12 cellular contexts compared by ENCODE assay signal in the genomic region with DNA sequence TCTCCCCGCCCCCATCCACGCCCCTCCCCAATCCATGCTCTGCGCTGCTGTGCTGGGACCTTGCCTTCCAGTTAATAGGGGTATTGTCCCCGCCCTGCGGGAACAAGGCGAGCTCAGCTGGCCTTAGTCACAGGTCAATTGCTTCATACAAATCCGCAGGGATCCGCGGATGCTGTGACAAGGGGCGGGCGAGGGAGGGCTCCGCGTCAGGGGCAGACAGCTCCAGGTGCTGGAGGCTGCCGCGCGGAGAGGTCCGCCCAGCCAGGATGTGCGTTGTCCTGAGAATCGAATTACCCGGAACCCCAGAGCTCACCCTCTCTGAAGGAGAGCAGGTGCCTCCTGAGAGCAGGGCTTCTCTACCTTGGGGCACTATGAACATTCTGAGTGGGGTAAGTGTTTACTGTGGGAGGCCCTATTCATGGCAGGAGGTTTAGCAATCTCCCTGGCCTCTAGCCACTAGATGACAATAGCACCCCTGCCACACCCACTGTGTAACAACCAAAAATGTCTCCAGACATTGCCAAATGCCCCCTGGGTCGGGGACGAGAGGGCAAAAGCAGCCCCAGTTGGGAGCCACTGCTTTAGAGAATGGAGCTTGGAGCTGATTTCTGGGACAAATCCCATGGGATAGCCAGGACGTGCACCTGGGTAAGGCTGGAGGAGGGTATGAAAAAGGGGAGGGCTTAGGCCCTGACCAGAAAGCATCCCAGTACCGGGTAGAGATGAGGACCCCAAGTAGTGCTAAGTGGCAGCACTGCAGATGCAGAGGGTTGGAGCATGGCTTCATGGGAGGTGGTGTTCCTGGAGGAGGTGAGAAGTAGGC.
DNase-seq lines count a peak whose midpoint lies in the region; ATAC-seq, FAIRE-seq and TF ChIP-seq lines count a peak whose summit lies in the region.
"Had no signal": no experiment of that assay in that cellular context is flagged by ENCODE, and none has a peak within 500 bp of the region (broad histone marks: within the 10 kb centered on the region; RNA-seq: fewer than 3 reads in every experiment).

No MANE protein-coding gene starts in this region.

- no peak for ATAC-seq in GM19328 (IDR thresholded peaks at IDR 0.05; ENCODE audit: unreplicated experiment)
- ATAC-seq: stimulated activated naive CD8-positive, alpha-beta T cell treated with anti-CD3 and anti-CD28 coated beads, Interleukin-15, Interleukin-2, amounts not matched to agents 100 U/mL and 50 U/mL, for 24 hours had no signal

- H3K4me1 ChIP-seq in SK-N-SH (ENCODE audit: control insufficient read depth in 1 of 2, insufficient read depth in 2 of 2, low read depth in 1 of 2, low read length in 1 of 2): no peaks in the 10 kb centered on the region

- TF ChIP-seq EP300 in SK-N-SH (IDR thresholded peaks at IDR 0.05; ENCODE audit: borderline replicate concordance in 1 of 2, low read depth in 1 of 2, low read length in 1 of 2): no peak

- H3K27ac ChIP-seq in SK-N-SH (ENCODE audit: low read depth in 2 of 2, low read length in 1 of 2): no peak overlapping the region

- no peaks in the 10 kb centered on the region for H3F3A ChIP-seq in SK-N-SH (replicated peaks; ENCODE audit: insufficient read depth)

- no peak for TF ChIP-seq CTCF in osteocyte (IDR thresholded peaks at IDR 0.05)
- TF ChIP-seq CTCF in SK-N-SH (IDR thresholded peaks at IDR 0.05): no peak

- POLR2A ChIA-PET in SK-N-SH (lab: Yijun Ruan, JAX): no interaction called here

- H3K36me3 Mint-ChIP-seq in osteocyte (ENCODE audit: unreplicated experiment): no peaks in the 10 kb centered on the region
- H3K36me3 Mint-ChIP-seq: brain had no signal

- WGBS in SK-N-SH (ENCODE audit: low lambda C conversion rate): 55% methylated on average over 16 of the region's 24 CpGs

- H3K9me3 Mint-ChIP-seq in osteocyte (ENCODE audit: unreplicated experiment): no peaks in the 10 kb centered on the region

- TF ChIP-seq RAD21 in SK-N-SH (IDR thresholded peaks at IDR 0.05; ENCODE audit: low read length): no peak

- no peak overlapping the region for H3K4me3 Mint-ChIP-seq in osteocyte (ENCODE audit: unreplicated experiment)

- H2AFZ ChIP-seq in SK-N-SH (ENCODE audit: low read depth): no peak overlapping the region

- no peak overlapping the region for H3K9ac ChIP-seq in SK-N-SH

- peaks cover 6% of the 10 kb centered on the region for H3K27me3 Mint-ChIP-seq in osteocyte (ENCODE audit: unreplicated experiment)

- no peaks in the 10 kb centered on the region for H3K4me1 Mint-ChIP-seq in osteocyte (ENCODE audit: unreplicated experiment)

- no peaks in the 10 kb centered on the region for H3K36me3 ChIP-seq in SK-N-SH (replicated peaks in 1 of 2; ENCODE audit: control insufficient read depth in 1 of 2, insufficient read depth in 2 of 2, low read length in 1 of 2)

- H3K9me3 ChIP-seq in SK-N-SH: no peaks in the 10 kb centered on the region

- H4K20me1 ChIP-seq in SK-N-SH (ENCODE audit: insufficient read depth): no peaks in the 10 kb centered on the region

- H3K27me3 ChIP-seq in SK-N-SH (ENCODE audit: insufficient read depth): no peaks in the 10 kb centered on the region

- DNase-seq in HT1080 (ENCODE audit: low read depth): peak; percentile 45
- peak; percentile 90 for DNase-seq in NCI-H345 (lab: John Stamatoyannopoulos, UW)
- DNase-seq in erythroblast (lab: John Stamatoyannopoulos, UW): peak; percentile 30 to 50
- DNase-seq in osteocyte (ENCODE audit: extremely low spot score, unreplicated experiment): peak; percentile 74
- DNase-seq in SK-N-SH: no peak
- no peak for DNase-seq in GM12891 (ENCODE audit: insufficient read length, low spot score)
- DNase-seq: NCI-H2081 treated with DMSO at 0.1 percent for 48 hours; stimulated activated naive CD8-positive, alpha-beta T cell treated with anti-CD3 and anti-CD28 coated beads, Interleukin-15, Interleukin-2, amounts not matched to agents 100 U/mL and 50 U/mL, for 24 hours; T-helper 2 cell had no signal

- H3K4me2 ChIP-seq in SK-N-SH: no peak overlapping the region

- no peak overlapping the region for H3K27ac Mint-ChIP-seq in osteocyte (ENCODE audit: unreplicated experiment)
- H3K27ac Mint-ChIP-seq: brain had no signal

- no peaks in the 10 kb centered on the region for H3K79me2 ChIP-seq in SK-N-SH (ENCODE audit: insufficient read depth)

- H3K4me3 ChIP-seq in SK-N-SH (ENCODE audit: low read depth in 2 of 2, low read length in 1 of 2): no peak overlapping the region

- CTCF ChIA-PET in SK-N-SH (lab: Yijun Ruan, JAX): no interaction called here

- no peak for FAIRE-seq in GM12891 (lab: Jason Lieb, UNC)
- FAIRE-seq: H54 had no signal

- no peaks in the 10 kb centered on the region for H3K9me2 ChIP-seq in SK-N-SH

- TF ChIP-seq POLR2A in erythroblast (IDR thresholded peaks at IDR 0.05; ENCODE audit: low read length): no peak
- TF ChIP-seq POLR2A in GM12891 (IDR thresholded peaks at IDR 0.05; ENCODE audit: low read depth, low read length): no peak

TF ChIP-seq in SK-N-SH, 30 proteins besides CTCF, POLR2A, EP300 and RAD21 (continues in another document):
- TF ChIP-seq TCF12 (IDR thresholded peaks at IDR 0.05) (no peak), GABPA (IDR thresholded peaks at IDR 0.05; ENCODE audit: low read depth) (no peak), TAF1 (IDR thresholded peaks at IDR 0.05; ENCODE audit: borderline replicate concordance, low read depth, low read length) (no peak), YY1 (IDR thresholded peaks at IDR 0.05; ENCODE audit: low read depth) (no peak)
- TF ChIP-seq, protein P1, sequence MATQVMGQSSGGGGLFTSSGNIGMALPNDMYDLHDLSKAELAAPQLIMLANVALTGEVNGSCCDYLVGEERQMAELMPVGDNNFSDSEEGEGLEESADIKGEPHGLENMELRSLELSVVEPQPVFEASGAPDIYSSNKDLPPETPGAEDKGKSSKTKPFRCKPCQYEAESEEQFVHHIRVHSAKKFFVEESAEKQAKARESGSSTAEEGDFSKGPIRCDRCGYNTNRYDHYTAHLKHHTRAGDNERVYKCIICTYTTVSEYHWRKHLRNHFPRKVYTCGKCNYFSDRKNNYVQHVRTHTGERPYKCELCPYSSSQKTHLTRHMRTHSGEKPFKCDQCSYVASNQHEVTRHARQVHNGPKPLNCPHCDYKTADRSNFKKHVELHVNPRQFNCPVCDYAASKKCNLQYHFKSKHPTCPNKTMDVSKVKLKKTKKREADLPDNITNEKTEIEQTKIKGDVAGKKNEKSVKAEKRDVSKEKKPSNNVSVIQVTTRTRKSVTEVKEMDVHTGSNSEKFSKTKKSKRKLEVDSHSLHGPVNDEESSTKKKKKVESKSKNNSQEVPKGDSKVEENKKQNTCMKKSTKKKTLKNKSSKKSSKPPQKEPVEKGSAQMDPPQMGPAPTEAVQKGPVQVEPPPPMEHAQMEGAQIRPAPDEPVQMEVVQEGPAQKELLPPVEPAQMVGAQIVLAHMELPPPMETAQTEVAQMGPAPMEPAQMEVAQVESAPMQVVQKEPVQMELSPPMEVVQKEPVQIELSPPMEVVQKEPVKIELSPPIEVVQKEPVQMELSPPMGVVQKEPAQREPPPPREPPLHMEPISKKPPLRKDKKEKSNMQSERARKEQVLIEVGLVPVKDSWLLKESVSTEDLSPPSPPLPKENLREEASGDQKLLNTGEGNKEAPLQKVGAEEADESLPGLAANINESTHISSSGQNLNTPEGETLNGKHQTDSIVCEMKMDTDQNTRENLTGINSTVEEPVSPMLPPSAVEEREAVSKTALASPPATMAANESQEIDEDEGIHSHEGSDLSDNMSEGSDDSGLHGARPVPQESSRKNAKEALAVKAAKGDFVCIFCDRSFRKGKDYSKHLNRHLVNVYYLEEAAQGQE (IDR thresholded peaks at IDR 0.05; ENCODE audit: low read depth, low read length): no peak

TF ChIP-seq in GM12891, 5 proteins besides CTCF, POLR2A, EP300 and RAD21:
- TF ChIP-seq TAF1 (IDR thresholded peaks at IDR 0.05; ENCODE audit: low read depth, low read length): no peak
- no peak for TF ChIP-seq POLR2AphosphoS5 (IDR thresholded peaks at IDR 0.05; ENCODE audit: low read depth, low read length)
- no peak for TF ChIP-seq PAX5 (IDR thresholded peaks at IDR 0.05; ENCODE audit: insufficient read depth, low read length, severe bottlenecking)
- no peak for TF ChIP-seq SPI1 (IDR thresholded peaks at IDR 0.05; ENCODE audit: low read depth, low read length)
- no peak for TF ChIP-seq POU2F2 (IDR thresholded peaks at IDR 0.05; ENCODE audit: low read depth, low read length)

Comparison
In these comparisons a context has a peak if more than half of its experiments do, and no peak if none do; other contexts are left out.
1. DNase-seq: peak in HT1080 (single experiment), NCI-H345 (single experiment), erythroblast (2 of 2) and osteocyte (single experiment); none in SK-N-SH (single experiment) and GM12891 (single experiment).